In the genomic region with DNA sequence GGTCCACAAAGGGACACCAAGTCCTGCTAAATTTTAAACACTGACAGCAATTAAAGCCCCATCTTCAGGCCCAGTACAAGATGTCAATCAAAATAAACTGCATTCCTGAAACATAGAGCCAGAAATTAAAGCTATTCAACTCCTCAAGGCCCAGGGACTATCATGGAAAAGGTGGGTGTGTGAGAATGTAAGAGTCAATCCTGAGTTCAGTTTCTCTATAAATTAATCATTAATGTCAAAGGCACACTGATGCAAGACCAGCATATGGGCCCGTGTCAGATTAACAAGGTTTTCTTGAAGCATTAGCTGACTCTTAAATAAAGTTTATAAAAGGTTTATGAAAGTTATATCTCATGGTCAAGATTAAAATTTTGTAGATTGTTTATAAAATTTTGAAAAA, we compare ENCODE assay signal across 22 cellular contexts. TPM values are rescaled to one million over a fixed set of nuclear protein-coding genes. Genes with fewer than 3 reads are reported as not detected.
DNase-seq lines count a peak whose midpoint lies in the region; ATAC-seq and FAIRE-seq lines count a peak whose summit lies in the region.
"Had no signal": no experiment of that assay in that cellular context is flagged by ENCODE, and none has a peak within 500 bp of the region (broad histone marks: within the 10 kb centered on the region; RNA-seq: fewer than 3 reads in every experiment).

No MANE protein-coding gene starts in this region.

- ATAC-seq in left lobe of liver (peak; percentile 48), HG03039 (IDR thresholded peaks at IDR 0.05; ENCODE audit: unreplicated experiment) (no peak), HG03097 (IDR thresholded peaks at IDR 0.05; ENCODE audit: low FRiP score, unreplicated experiment) (no peak), HG02588 (IDR thresholded peaks at IDR 0.05; ENCODE audit: unreplicated experiment) (no peak)

- FAIRE-seq in RCC 7860 (lab: Jason Lieb, UNC) = peak; percentile 45
- FAIRE-seq: GM12892, H54 had no signal

- DNase-seq in NCI-H82 (lab: John Stamatoyannopoulos, UW) (peak; percentile 7), NCI-H82 treated with DMSO at 0.1 percent for 48 hours (lab: John Stamatoyannopoulos, UW; ENCODE audit: unreplicated experiment) (no peak), RCC 7860 (ENCODE audit: low spot score) (no peak), left lobe of liver (ENCODE audit: low spot score) (no peak), renal cortical epithelial cell (ENCODE audit: low read depth) (peak; percentile 68)
- DNase-seq: ACHN; AML-193; BE2C; Calu3; CD4-positive, alpha-beta memory T cell; COR-L47; DMS53; DMS79 treated with DMSO at 0.1 percent for 48 hours; GF-D8; GOT3; HFFc6 had no signal

RNA-seq across cellular contexts. Expression of a gene that starts 13.6 kb away (rescaled TPM):
- total RNA-seq in left lobe of liver (7.0 TPM), renal cortical epithelial cell (5.6 and 22.4 TPM in 2 replicates)
- total RNA-seq: G401 had no signal

Comparison
In these comparisons a context has a peak if more than half of its experiments do, and no peak if none do; other contexts are left out.
1. DNase-seq: peak in NCI-H82 (single experiment) and renal cortical epithelial cell (single experiment); none in NCI-H82 treated with DMSO at 0.1 percent for 48 hours (single experiment), RCC 7860 (single experiment) and left lobe of liver (single experiment).